ENCODE assay signal across 9 cellular contexts in genomic region chr6:20846602-20847028, GRCh38.
DNase-seq lines count a peak whose midpoint lies in the region; ATAC-seq and TF ChIP-seq lines count a peak whose summit lies in the region.
"Had no signal": no experiment of that assay in that cellular context is flagged by ENCODE, and none has a peak within 500 bp of the region (broad histone marks: within the 10 kb centered on the region; RNA-seq: fewer than 3 reads in every experiment).

No MANE protein-coding gene starts in this region.

- no peak overlapping the region for H3K4me3 ChIP-seq in fibroblast of the aortic adventitia (ENCODE audit: low read depth, low read length)
- H3K4me3 ChIP-seq in breast epithelium, result no peak overlapping the region

- no peaks in the 10 kb centered on the region for H3K36me3 ChIP-seq in breast epithelium
- H3K36me3 ChIP-seq: neutrophil had no signal

- ATAC-seq in GM18499 (IDR thresholded peaks at IDR 0.05; ENCODE audit: insufficient read depth, unreplicated experiment), result peak; percentile 83
- ATAC-seq in HG02623 (IDR thresholded peaks at IDR 0.05; ENCODE audit: unreplicated experiment), result peak; percentile 71

- DNase-seq in NOMO-1 treated with DMSO at 0.1 percent for 48 hours (lab: John Stamatoyannopoulos, UW; ENCODE audit: unreplicated experiment) (peak; percentile 82), fibroblast of the aortic adventitia (ENCODE audit: low read depth) (peak; percentile 58), NCI-H748 treated with DMSO at 0.1 percent for 48 hours (lab: John Stamatoyannopoulos, UW) (no peak), H4 (ENCODE audit: low spot score) (no peak), breast epithelium (ENCODE audit: low spot score in 2 of 2) (no peak), NCI-H2107 treated with DMSO at 0.1 percent for 48 hours (lab: John Stamatoyannopoulos, UW; ENCODE audit: unreplicated experiment) (no peak)

- no peak for TF ChIP-seq POLR2A in breast epithelium (IDR thresholded peaks at IDR 0.05)

- TF ChIP-seq CTCF in fibroblast of the aortic adventitia (IDR thresholded peaks at IDR 0.05; ENCODE audit: insufficient read depth, low read length) (no peak), breast epithelium (IDR thresholded peaks at IDR 0.05) (no peak)

- intact Hi-C loops in breast epithelium (cut with DNase I; ENCODE audit: low total_unique reads), result no loop called here

- no peak overlapping the region for H3K27ac ChIP-seq in breast epithelium
- H3K27ac ChIP-seq: neutrophil had no signal

- no peaks in the 10 kb centered on the region for H3K9me3 ChIP-seq in breast epithelium
- H3K9me3 ChIP-seq: neutrophil had no signal

- H3K4me1 ChIP-seq in breast epithelium, result no peaks in the 10 kb centered on the region

- H3K27me3 ChIP-seq in breast epithelium, result no peaks in the 10 kb centered on the region
- H3K27me3 ChIP-seq: neutrophil had no signal

Comparison
In these comparisons a context has a peak if more than half of its experiments do, and no peak if none do; other contexts are left out.
1. DNase-seq: peak in NOMO-1 treated with DMSO at 0.1 percent for 48 hours (single experiment) and fibroblast of the aortic adventitia (single experiment); none in NCI-H748 treated with DMSO at 0.1 percent for 48 hours (single experiment), H4 (single experiment), breast epithelium (0 of 2) and NCI-H2107 treated with DMSO at 0.1 percent for 48 hours (single experiment).